Comparison of ENCODE assay signal across 2 cellular contexts in the genomic region with DNA sequence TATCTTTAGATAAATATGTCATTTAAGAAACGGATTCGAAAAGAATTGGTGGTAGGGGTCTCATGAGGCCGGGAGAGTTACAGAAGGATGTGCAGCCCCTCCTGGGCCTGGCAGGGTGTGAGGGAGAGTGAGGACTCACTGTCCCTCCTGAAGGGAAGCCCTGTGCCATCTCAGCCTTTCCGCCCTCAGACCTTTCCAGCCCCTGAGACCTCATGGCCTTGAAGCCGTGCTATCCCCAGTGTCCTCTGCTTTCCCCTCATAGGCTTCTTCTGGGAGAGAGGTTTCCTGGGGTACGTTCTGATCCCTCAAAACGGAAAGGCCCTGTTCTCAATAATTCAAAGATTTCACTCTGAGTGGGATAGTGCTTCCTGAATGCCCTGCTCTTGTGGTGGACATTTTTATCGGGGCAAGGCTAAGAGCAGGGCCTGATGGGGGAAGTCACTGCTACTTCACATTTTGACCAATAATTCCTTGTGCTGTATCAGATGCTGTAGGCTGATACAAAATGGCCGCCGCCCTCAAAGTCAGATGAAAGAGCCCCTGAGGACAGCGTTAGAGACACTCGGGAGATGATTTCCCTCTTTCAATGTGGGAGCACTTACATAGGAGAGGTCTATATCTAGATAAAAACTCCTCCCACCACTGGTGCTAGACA.
TF ChIP-seq lines count a peak whose summit lies in the region.

No MANE protein-coding gene starts in this region.

TF ChIP-seq in liver, 16 proteins besides CTCF, POLR2A, EP300 and RAD21:
- TF ChIP-seq, protein P1, sequence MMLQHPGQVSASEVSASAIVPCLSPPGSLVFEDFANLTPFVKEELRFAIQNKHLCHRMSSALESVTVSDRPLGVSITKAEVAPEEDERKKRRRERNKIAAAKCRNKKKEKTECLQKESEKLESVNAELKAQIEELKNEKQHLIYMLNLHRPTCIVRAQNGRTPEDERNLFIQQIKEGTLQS (IDR thresholded peaks at IDR 0.05): no peak
- TF ChIP-seq YY1 (IDR thresholded peaks at IDR 0.05): peak; percentile 75

TF ChIP-seq in HepG2, 621 proteins besides CTCF, POLR2A, EP300 and RAD21:
- no peak for TF ChIP-seq SAFB2 (CRISPR knock-in tag; IDR thresholded peaks at IDR 0.05; ENCODE audit: borderline replicate concordance, low read depth)
- TF ChIP-seq, protein P2, sequence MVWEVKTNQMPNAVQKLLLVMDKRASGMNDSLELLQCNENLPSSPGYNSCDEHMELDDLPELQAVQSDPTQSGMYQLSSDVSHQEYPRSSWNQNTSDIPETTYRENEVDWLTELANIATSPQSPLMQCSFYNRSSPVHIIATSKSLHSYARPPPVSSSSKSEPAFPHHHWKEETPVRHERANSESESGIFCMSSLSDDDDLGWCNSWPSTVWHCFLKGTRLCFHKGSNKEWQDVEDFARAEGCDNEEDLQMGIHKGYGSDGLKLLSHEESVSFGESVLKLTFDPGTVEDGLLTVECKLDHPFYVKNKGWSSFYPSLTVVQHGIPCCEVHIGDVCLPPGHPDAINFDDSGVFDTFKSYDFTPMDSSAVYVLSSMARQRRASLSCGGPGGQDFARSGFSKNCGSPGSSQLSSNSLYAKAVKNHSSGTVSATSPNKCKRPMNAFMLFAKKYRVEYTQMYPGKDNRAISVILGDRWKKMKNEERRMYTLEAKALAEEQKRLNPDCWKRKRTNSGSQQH (CRISPR knock-in tag; IDR thresholded peaks at IDR 0.05; ENCODE audit: low read depth): no peak
- TF ChIP-seq ZC3H13 (CRISPR knock-in tag; IDR thresholded peaks at IDR 0.05): no peak
- no peak for TF ChIP-seq MZF1 (CRISPR knock-in tag; IDR thresholded peaks at IDR 0.05; ENCODE audit: borderline replicate concordance)
- no peak for TF ChIP-seq U2AF2 (IDR thresholded peaks at IDR 0.05; ENCODE audit: low read depth, low read length)
- TF ChIP-seq RARA (CRISPR knock-in tag; IDR thresholded peaks at IDR 0.05): no peak
- no peak for TF ChIP-seq MXD4 (CRISPR knock-in tag; IDR thresholded peaks at IDR 0.05)
- no peak for TF ChIP-seq NPAS2 (CRISPR knock-in tag; IDR thresholded peaks at IDR 0.05; ENCODE audit: borderline replicate concordance)
- TF ChIP-seq NCOA5 (CRISPR knock-in tag; IDR thresholded peaks at IDR 0.05): no peak
- no peak for TF ChIP-seq ZBTB21 (CRISPR knock-in tag; IDR thresholded peaks at IDR 0.05)
- TF ChIP-seq, protein P3, sequence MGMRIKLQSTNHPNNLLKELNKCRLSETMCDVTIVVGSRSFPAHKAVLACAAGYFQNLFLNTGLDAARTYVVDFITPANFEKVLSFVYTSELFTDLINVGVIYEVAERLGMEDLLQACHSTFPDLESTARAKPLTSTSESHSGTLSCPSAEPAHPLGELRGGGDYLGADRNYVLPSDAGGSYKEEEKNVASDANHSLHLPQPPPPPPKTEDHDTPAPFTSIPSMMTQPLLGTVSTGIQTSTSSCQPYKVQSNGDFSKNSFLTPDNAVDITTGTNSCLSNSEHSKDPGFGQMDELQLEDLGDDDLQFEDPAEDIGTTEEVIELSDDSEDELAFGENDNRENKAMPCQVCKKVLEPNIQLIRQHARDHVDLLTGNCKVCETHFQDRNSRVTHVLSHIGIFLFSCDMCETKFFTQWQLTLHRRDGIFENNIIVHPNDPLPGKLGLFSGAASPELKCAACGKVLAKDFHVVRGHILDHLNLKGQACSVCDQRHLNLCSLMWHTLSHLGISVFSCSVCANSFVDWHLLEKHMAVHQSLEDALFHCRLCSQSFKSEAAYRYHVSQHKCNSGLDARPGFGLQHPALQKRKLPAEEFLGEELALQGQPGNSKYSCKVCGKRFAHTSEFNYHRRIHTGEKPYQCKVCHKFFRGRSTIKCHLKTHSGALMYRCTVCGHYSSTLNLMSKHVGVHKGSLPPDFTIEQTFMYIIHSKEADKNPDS (CRISPR knock-in tag; IDR thresholded peaks at IDR 0.05): no peak
- no peak for TF ChIP-seq GABPA (IDR thresholded peaks at IDR 0.05; ENCODE audit: low read depth, low read length)
- no peak for TF ChIP-seq GABPA (CRISPR knock-in tag; IDR thresholded peaks at IDR 0.05; ENCODE audit: low read depth)
- TF ChIP-seq ZNF205 (CRISPR knock-in tag; IDR thresholded peaks at IDR 0.05): no peak
- TF ChIP-seq ZNF224 (CRISPR knock-in tag; IDR thresholded peaks at IDR 0.05): no peak
- TF ChIP-seq, protein P4, sequence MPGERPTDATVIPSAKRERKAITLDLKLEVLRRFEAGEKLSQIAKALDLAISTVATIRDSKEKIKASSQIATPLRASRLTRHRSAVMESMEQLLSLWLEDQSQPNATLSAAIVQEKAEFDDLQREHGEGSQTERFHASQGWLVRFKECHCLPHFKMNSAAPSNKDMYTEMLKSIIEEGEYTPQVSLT (CRISPR knock-in tag; IDR thresholded peaks at IDR 0.05; ENCODE audit: borderline replicate concordance, low read depth): no peak
TF ChIP-seq in HepG2: peak in this region for 0.
